1 cellular context compared by ENCODE assay signal in the genomic region with DNA sequence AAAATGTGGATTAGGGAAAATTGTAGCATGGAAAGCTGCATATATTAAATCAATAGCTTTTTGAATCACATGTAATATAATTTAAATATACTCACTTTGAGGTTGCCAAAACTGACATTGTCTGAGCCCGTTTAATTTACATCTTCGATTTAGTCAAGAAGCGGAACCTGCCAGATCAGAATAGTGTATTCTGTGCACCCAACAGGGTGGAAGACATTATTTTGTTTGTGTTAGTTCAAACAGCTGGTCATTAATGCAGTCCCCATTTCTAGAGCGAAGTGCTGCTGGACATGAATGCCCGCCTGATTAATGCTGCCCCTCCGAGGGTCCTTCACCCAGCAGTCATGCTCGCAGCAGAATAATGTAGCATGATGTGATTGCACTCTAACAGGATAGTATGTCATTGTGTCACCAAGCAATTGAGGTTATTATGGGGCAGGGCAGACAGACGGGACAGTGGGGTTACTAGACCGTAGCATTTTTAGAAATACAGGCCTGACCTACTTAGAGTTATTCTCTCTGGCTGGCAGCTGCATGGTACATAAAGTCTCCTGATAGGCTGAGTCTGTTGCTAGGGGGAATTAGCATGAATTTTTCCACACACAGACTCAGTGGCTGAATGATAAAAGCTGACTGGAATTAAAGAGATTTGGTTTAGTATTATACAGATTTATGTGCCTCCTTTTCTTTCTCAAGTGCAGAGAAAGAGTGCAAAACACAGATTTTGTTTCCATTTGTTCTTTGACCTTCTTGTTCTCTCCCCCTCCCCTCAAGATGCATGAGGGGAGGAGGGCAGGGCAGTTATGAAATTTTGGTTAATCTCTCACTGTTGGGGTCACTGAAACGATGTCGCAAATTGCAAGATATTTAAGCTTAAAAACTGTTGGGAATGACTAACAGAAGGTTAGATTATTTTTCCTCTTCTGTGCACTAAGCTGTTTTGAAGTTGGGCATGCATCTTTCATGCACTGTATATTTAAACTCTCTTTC.
TF ChIP-seq lines count a peak whose summit lies in the region.

No MANE protein-coding gene starts in this region.

TF ChIP-seq in SK-N-SH treated with all-trans-retinoic acid at 6 μM for 48 hours, 23 proteins besides CTCF, POLR2A, EP300 and RAD21 (continued from another document):
- 0 out of 2 replicates have a peak, but pooled peaks have one; percentile 13 for TF ChIP-seq GLIS3 (CRISPR knock-in tag; IDR thresholded peaks at IDR 0.05)
- TF ChIP-seq, protein P1, sequence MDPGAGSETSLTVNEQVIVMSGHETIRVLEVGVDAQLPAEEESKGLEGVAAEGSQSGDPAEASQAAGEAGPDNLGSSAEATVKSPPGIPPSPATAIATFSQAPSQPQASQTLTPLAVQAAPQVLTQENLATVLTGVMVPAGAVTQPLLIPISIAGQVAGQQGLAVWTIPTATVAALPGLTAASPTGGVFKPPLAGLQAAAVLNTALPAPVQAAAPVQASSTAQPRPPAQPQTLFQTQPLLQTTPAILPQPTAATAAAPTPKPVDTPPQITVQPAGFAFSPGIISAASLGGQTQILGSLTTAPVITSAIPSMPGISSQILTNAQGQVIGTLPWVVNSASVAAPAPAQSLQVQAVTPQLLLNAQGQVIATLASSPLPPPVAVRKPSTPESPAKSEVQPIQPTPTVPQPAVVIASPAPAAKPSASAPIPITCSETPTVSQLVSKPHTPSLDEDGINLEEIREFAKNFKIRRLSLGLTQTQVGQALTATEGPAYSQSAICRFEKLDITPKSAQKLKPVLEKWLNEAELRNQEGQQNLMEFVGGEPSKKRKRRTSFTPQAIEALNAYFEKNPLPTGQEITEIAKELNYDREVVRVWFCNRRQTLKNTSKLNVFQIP (CRISPR knock-in tag; IDR thresholded peaks at IDR 0.05; ENCODE audit: borderline replicate concordance, low read depth), result no peak
- no peak for TF ChIP-seq ZNF565 (CRISPR knock-in tag; conservative IDR thresholded peaks at IDR 0.05; ENCODE audit: low read depth)
- TF ChIP-seq ZFP3 (CRISPR knock-in tag; IDR thresholded peaks at IDR 0.05), result no peak
